15 cellular contexts compared by ENCODE assay signal in genomic region chr10:17005621-17006566, GRCh38.
DNase-seq lines count a peak whose midpoint lies in the region; ATAC-seq, FAIRE-seq and TF ChIP-seq lines count a peak whose summit lies in the region.
"Had no signal": no experiment of that assay in that cellular context is flagged by ENCODE, and none has a peak within 500 bp of the region (broad histone marks: within the 10 kb centered on the region; RNA-seq: fewer than 3 reads in every experiment).

No MANE protein-coding gene starts in this region.

- WGBS in mesodermal cell (ENCODE audit: insufficient coverage in 2 of 2), 2 experiments = 68 to 78% methylated on average over 2 to 4 of the region's 8 CpGs
- WGBS in tibial nerve, 2 donors = 52 to 63% methylated on average over 8 of the region's 8 CpGs

- TF ChIP-seq CTCF in bronchial epithelial cell (IDR thresholded peaks at IDR 0.05; ENCODE audit: insufficient read depth, low read length, severe bottlenecking) = no peak
- TF ChIP-seq CTCF in tibial nerve (IDR thresholded peaks at IDR 0.05) = no peak

- peak overlapping the region; percentile 92 for H3K27ac ChIP-seq in mesodermal cell (ENCODE audit: low read depth, low read length, severe bottlenecking)
- peak overlapping the region; percentile 72 to 98 (median 94) for H3K27ac ChIP-seq in tibial nerve

- TF ChIP-seq EP300 in tibial nerve (IDR thresholded peaks at IDR 0.05) = no peak

- no peak for TF ChIP-seq POLR2A in tibial nerve (IDR thresholded peaks at IDR 0.05)

- H3K9me3 ChIP-seq in mesodermal cell (ENCODE audit: control insufficient read depth, low read length) (peaks cover 18% of the 10 kb centered on the region), tibial nerve (no peaks in the 10 kb centered on the region)

- H3K4me3 ChIP-seq in bronchial epithelial cell (ENCODE audit: low read depth, low read length) = no peak overlapping the region
- H3K4me3 ChIP-seq in mesodermal cell (ENCODE audit: extremely low read depth, insufficient read depth, low read length, poor library complexity, severe bottlenecking) = no peak overlapping the region
- no peak overlapping the region for H3K4me3 ChIP-seq in tibial nerve
- H3K4me3 ChIP-seq: HAP-1 had no signal

- DNase-seq in RCC 7860 (ENCODE audit: low spot score) = peak; percentile 46
- DNase-seq in bronchial epithelial cell (ENCODE audit: low read depth) = peak; percentile 82
- no peak for DNase-seq in tibial nerve (ENCODE audit: low spot score in 2 of 2)
- DNase-seq in COR-L47 (lab: John Stamatoyannopoulos, UW) = no peak
- no peak for DNase-seq in effector CD4-positive, alpha-beta T cell
- no peak for DNase-seq in D341Med (ENCODE audit: low spot score)
- DNase-seq: activated CD4-positive, alpha-beta memory T cell treated with anti-CD3 and anti-CD28 coated beads for 36 hours; activated effector memory CD4-positive, alpha-beta T cell treated with Interleukin-2 at 50 U/mL for 16 hours; CD4-positive, CD25-positive, alpha-beta regulatory T cell; central memory CD4-positive, alpha-beta T cell; NCI-H2171; OCI-M1 had no signal

- no peak for ATAC-seq in GM19328 (IDR thresholded peaks at IDR 0.05; ENCODE audit: unreplicated experiment)

- FAIRE-seq in RCC 7860 (lab: Jason Lieb, UNC) (no peak), bronchial epithelial cell (lab: Jason Lieb, UNC) (no peak)

- H3K4me1 ChIP-seq in mesodermal cell (ENCODE audit: control insufficient read depth, insufficient read depth, low read length, poor library complexity, severe bottlenecking) (peaks cover 70% of the 10 kb centered on the region), tibial nerve (peaks cover 3 to 87% (median 63%) of the 10 kb centered on the region in 4 donors)

- H3K36me3 ChIP-seq in bronchial epithelial cell (ENCODE audit: control insufficient read depth, insufficient read depth, low read length) (no peaks in the 10 kb centered on the region), mesodermal cell (ENCODE audit: control insufficient read depth, insufficient read depth, low read length) (peaks cover 4% of the 10 kb centered on the region), tibial nerve (no peaks in the 10 kb centered on the region)
- H3K36me3 ChIP-seq: HAP-1 had no signal

- H3K27me3 ChIP-seq in bronchial epithelial cell (ENCODE audit: control insufficient read depth, insufficient read depth, low read length) = no peaks in the 10 kb centered on the region
- H3K27me3 ChIP-seq in tibial nerve = no peaks in the 10 kb centered on the region

Comparison
In these comparisons a context has a peak if more than half of its experiments do, and no peak if none do; other contexts are left out.
1. DNase-seq: peak in RCC 7860 (single experiment) and bronchial epithelial cell (single experiment); none in tibial nerve (0 of 2), COR-L47 (single experiment), effector CD4-positive, alpha-beta T cell (single experiment) and D341Med (single experiment).